ENCODE assay signal across 8 cellular contexts in the genomic region with DNA sequence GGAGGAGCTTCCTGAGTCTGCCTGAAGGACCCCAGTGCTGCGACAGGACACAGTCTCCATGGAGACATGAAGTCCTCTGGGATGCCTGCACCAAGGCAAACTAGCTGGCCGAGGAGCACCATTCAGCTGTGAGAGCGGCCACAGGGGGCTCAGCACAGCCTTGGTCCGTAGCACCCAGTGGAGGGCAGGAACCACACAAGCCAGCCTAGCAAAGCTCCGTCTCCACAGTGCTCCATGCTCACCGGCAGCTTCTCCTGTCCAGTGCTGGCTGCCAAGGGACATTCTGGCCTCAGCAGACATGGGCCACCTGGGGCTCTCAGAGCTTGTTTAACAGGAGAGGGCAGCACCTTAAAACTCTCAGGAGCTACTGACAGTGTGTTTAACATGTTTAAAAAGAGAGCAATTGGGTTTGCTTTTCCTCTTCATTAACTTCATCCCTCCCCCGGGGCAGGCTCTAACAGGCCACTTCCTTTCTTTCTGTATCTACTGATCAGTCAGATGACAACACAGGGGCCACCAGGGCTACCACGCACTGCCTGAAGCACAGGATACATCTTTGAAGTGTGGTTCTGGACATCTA. TPM values are rescaled to one million over a fixed set of nuclear protein-coding genes. Genes with fewer than 3 reads are reported as not detected.
DNase-seq lines count a peak whose midpoint lies in the region; ATAC-seq, FAIRE-seq and TF ChIP-seq lines count a peak whose summit lies in the region.

No MANE protein-coding gene starts in this region.

- 74 to 77% methylated on average over 8 of the region's 8 CpGs for WGBS in pancreas, 2 donors

- H3K27me3 Mint-ChIP-seq in IgD-negative memory B cell, result no peaks in the 10 kb centered on the region
- no peaks in the 10 kb centered on the region for H3K27me3 Mint-ChIP-seq in activated naive CD8-positive, alpha-beta T cell treated with anti-CD3 and anti-CD28 coated beads, Interleukin-2, amount 10 ng/mL, durations not matched to agents 7 days and 5 days

- H3K36me3 Mint-ChIP-seq in IgD-negative memory B cell, result peaks cover 8% of the 10 kb centered on the region
- peaks cover 19% of the 10 kb centered on the region for H3K36me3 Mint-ChIP-seq in activated naive CD8-positive, alpha-beta T cell treated with anti-CD3 and anti-CD28 coated beads, Interleukin-2, amount 10 ng/mL, durations not matched to agents 7 days and 5 days

- DNase-seq in ELF-1 (ENCODE audit: low read depth, low spot score), result peak; percentile 62
- no peak for DNase-seq in activated naive CD8-positive, alpha-beta T cell treated with anti-CD3 and anti-CD28 coated beads, Interleukin-2, amount 10 ng/mL, durations not matched to agents 7 days and 5 days
- DNase-seq in pancreas, result peak in 1 of 6 donors; percentile 42
- DNase-seq in NCI-H2227 treated with DMSO at 0.1 percent for 48 hours (lab: John Stamatoyannopoulos, UW), result no peak
- DNase-seq in superior temporal gyrus (ENCODE audit: extremely low spot score), result no peak
- no peak for DNase-seq in NCI-H1105 treated with DMSO at 0.1 percent for 48 hours (lab: John Stamatoyannopoulos, UW)

- H3K4me1 ChIP-seq in pancreas, result no peaks in the 10 kb centered on the region

- peak overlapping the region; percentile 60 to 90 (median 70) for H3K27ac Mint-ChIP-seq in IgD-negative memory B cell
- peak overlapping the region; percentile 86 for H3K27ac Mint-ChIP-seq in activated naive CD8-positive, alpha-beta T cell treated with anti-CD3 and anti-CD28 coated beads, Interleukin-2, amount 10 ng/mL, durations not matched to agents 7 days and 5 days

- no peaks in the 10 kb centered on the region for H3K9me3 Mint-ChIP-seq in IgD-negative memory B cell
- H3K9me3 Mint-ChIP-seq in activated naive CD8-positive, alpha-beta T cell treated with anti-CD3 and anti-CD28 coated beads, Interleukin-2, amount 10 ng/mL, durations not matched to agents 7 days and 5 days, result no peaks in the 10 kb centered on the region

- POLR2A ChIA-PET in activated naive CD8-positive, alpha-beta T cell treated with anti-CD3 and anti-CD28 coated beads, Interleukin-2, amount 10 ng/mL, durations not matched to agents 7 days and 5 days (lab: Charles Lee), result interaction anchor here (1.0 kb wide), 1 partner anchor 174 kb away, joined by 4 read pairs; no protein-coding TSS in a partner anchor

- H3K4me3 ChIP-seq in pancreas, result no peak overlapping the region

- no peak overlapping the region for H3K27ac ChIP-seq in pancreas

- no peak for TF ChIP-seq CTCF in pancreas (IDR thresholded peaks at IDR 0.05)

- H3K27me3 ChIP-seq in pancreas, result no peaks in the 10 kb centered on the region

- no peaks in the 10 kb centered on the region for H3K9me3 ChIP-seq in pancreas

- intact Hi-C loops in pancreas (cut with DNase I), result no loop called here

- no peaks in the 10 kb centered on the region for H3K36me3 ChIP-seq in pancreas

- ATAC-seq in GM19452 (IDR thresholded peaks at IDR 0.05; ENCODE audit: unreplicated experiment) (peak; percentile 66), pancreas (peak in 3 of 4 donors; percentile 38 to 75 (median 71))
- ATAC-seq in activated naive CD8-positive, alpha-beta T cell treated with anti-CD3 and anti-CD28 coated beads, Interleukin-2, amount 10 ng/mL, durations not matched to agents 7 days and 5 days (ENCODE audit: low read depth), result peak; percentile 80

- peaks cover 11 to 21% (median 15%) of the 10 kb centered on the region in 3 donors for H3K4me1 Mint-ChIP-seq in IgD-negative memory B cell
- peaks cover 31% of the 10 kb centered on the region for H3K4me1 Mint-ChIP-seq in activated naive CD8-positive, alpha-beta T cell treated with anti-CD3 and anti-CD28 coated beads, Interleukin-2, amount 10 ng/mL, durations not matched to agents 7 days and 5 days

- H3K4me3 Mint-ChIP-seq in IgD-negative memory B cell, result peak overlapping the region in 3 of 4 donors; percentile 3 to 76 (median 34)
- peak overlapping the region; percentile 56 for H3K4me3 Mint-ChIP-seq in activated naive CD8-positive, alpha-beta T cell treated with anti-CD3 and anti-CD28 coated beads, Interleukin-2, amount 10 ng/mL, durations not matched to agents 7 days and 5 days

- FAIRE-seq in pancreas (lab: Jason Lieb, UNC), result no peak

RNA-seq across cellular contexts. Expression of a gene that starts 57.0 kb away (rescaled TPM):
- 30.6 TPM for polyA plus RNA-seq in IgD-negative memory B cell
- 10 to 100 TPM; 56.4 to 59.4 TPM for total RNA-seq in activated naive CD8-positive, alpha-beta T cell treated with anti-CD3 and anti-CD28 coated beads, Interleukin-2, amount 10 ng/mL, durations not matched to agents 7 days and 5 days
- total RNA-seq in pancreas, result 10 to 100 TPM; 23.4 to 31.0 (median 29.3) TPM
- 10 to 100 TPM; 30.7 to 41.1 TPM for polyA plus RNA-seq in pancreas
